1 cellular context compared by ENCODE assay signal in genomic region chr11:70414341-70415100, GRCh38.
TF ChIP-seq lines count a peak whose summit lies in the region.

No MANE protein-coding gene starts in this region.

TF ChIP-seq in IMR-90, 13 proteins besides CTCF, POLR2A, EP300 and RAD21 (continued from another document):
- no peak for TF ChIP-seq BHLHE40 (IDR thresholded peaks at IDR 0.05; ENCODE audit: low read depth, low read length)
- TF ChIP-seq NFE2L2 (IDR thresholded peaks at IDR 0.05; ENCODE audit: low read depth, low read length) = no peak
- no peak for TF ChIP-seq CEBPB (IDR thresholded peaks at IDR 0.05; ENCODE audit: low read depth, low read length)
- no peak for TF ChIP-seq SMC3 (IDR thresholded peaks at IDR 0.05; ENCODE audit: low read depth, low read length)
- no peak for TF ChIP-seq FOS (IDR thresholded peaks at IDR 0.05; ENCODE audit: low read depth, low read length)
- TF ChIP-seq RCOR1 (IDR thresholded peaks at IDR 0.05; ENCODE audit: insufficient replicate concordance, low read length) = no peak
- TF ChIP-seq USF2 (IDR thresholded peaks at IDR 0.05; ENCODE audit: low read depth, low read length) = no peak
- TF ChIP-seq MAFK (IDR thresholded peaks at IDR 0.05; ENCODE audit: low read depth, low read length) = no peak
- TF ChIP-seq CHD1 (IDR thresholded peaks at IDR 0.05; ENCODE audit: low read depth, low read length) = no peak
- no peak for TF ChIP-seq MXI1 (IDR thresholded peaks at IDR 0.05; ENCODE audit: borderline replicate concordance, low read depth, low read length)
- no peak for TF ChIP-seq RFX5 (IDR thresholded peaks at IDR 0.05; ENCODE audit: low read depth, low read length)
- TF ChIP-seq MAZ (IDR thresholded peaks at IDR 0.05; ENCODE audit: borderline replicate concordance, low read depth, low read length) = no peak
TF ChIP-seq in IMR-90: peak in this region for 0.
